1 cellular context compared by ENCODE assay signal in the genomic region with DNA sequence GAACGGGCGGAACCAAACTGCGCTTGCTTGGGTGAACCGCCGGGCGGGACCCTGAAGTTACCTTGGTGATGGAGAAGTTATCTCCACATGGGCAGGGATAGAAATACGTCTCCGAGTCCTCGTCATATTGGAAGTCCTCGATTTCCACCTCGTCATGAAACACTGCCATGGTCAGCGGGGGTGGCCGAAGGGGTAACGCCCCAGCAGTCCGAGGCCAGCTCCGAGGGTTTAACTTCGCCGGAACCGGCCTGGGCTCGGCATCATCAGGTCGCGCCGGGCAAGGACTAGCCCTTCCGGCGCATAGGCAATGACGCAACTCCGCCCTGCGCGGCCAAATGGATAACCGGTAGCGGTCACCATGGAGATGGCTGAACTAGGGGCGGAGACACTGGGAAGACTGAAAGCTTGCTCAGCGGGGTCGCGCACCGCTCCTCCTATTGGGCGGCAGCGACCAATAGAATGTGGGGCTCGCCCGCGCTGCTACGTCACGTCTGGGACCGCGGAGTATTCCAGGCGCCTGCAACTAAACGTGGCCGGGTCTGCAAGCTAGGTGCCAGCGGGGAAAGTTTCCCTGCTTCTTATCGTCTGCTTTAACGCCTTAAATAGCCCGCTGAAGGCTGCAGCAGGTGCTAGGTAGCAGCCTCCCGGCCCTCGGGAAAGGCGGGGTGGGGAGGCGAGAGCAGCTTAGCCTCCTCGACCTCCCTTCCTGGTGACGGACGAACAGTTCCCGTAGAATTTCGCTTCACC.
TF ChIP-seq lines count a peak whose summit lies in the region.

A gene (minus strand): TSS at position 236 of the 747 bp plus-strand sequence. CDS start 67 bp downstream, at position 169.
A gene with protein sequence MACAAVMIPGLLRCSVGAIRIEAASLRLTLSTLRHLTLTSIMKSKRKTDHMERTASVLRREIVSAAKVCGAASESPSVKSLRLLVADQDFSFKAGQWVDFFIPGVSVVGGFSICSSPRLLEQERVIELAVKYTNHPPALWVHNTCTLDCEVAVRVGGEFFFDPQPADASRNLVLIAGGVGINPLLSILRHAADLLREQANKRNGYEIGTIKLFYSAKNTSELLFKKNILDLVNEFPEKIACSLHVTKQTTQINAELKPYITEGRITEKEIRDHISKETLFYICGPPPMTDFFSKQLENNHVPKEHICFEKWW (plus strand): TSS at position 505 of the 747 bp plus-strand sequence. CDS start 5,741 bp downstream, outside the sequence.

TF ChIP-seq in GM12878, 131 proteins besides CTCF, POLR2A, EP300 and RAD21 (continued from another document and continues in another):
- TF ChIP-seq, protein P1, sequence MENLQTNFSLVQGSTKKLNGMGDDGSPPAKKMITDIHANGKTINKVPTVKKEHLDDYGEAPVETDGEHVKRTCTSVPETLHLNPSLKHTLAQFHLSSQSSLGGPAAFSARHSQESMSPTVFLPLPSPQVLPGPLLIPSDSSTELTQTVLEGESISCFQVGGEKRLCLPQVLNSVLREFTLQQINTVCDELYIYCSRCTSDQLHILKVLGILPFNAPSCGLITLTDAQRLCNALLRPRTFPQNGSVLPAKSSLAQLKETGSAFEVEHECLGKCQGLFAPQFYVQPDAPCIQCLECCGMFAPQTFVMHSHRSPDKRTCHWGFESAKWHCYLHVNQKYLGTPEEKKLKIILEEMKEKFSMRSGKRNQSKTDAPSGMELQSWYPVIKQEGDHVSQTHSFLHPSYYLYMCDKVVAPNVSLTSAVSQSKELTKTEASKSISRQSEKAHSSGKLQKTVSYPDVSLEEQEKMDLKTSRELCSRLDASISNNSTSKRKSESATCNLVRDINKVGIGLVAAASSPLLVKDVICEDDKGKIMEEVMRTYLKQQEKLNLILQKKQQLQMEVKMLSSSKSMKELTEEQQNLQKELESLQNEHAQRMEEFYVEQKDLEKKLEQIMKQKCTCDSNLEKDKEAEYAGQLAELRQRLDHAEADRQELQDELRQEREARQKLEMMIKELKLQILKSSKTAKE (IDR thresholded peaks at IDR 0.05; ENCODE audit: low read depth, poor library complexity, severe bottlenecking): peak; percentile 23
- TF ChIP-seq NR2C1 (IDR thresholded peaks at IDR 0.05) (peak; percentile 87), HDAC6 (IDR thresholded peaks at IDR 0.05; ENCODE audit: unreplicated experiment) (no peak), RB1 (IDR thresholded peaks at IDR 0.05; ENCODE audit: borderline replicate concordance) (peak; percentile 67), SPI1 (IDR thresholded peaks at IDR 0.05; ENCODE audit: borderline replicate concordance, insufficient read depth, low read depth, low read length) (no peak), MTA2 (IDR thresholded peaks at IDR 0.05; ENCODE audit: low read depth) (no peak), IKZF1 (conservative IDR thresholded peaks at IDR 0.05) (peak; percentile 87), EED (IDR thresholded peaks at IDR 0.05; ENCODE audit: low read depth) (no peak), CHD4 (IDR thresholded peaks at IDR 0.05) (no peak), TCF7 (IDR thresholded peaks at IDR 0.05; ENCODE audit: borderline replicate concordance) (no peak), WRNIP1 (IDR thresholded peaks at IDR 0.05; ENCODE audit: borderline replicate concordance, low read depth, low read length) (no peak), SP1 (IDR thresholded peaks at IDR 0.05; ENCODE audit: low read depth, low read length) (peak; percentile 77), SMAD1 (IDR thresholded peaks at IDR 0.05; ENCODE audit: low read depth, partially characterized antibody) (no peak), ETV6 (conservative IDR thresholded peaks at IDR 0.05 in 1 of 2, IDR thresholded peaks at IDR 0.05 in 1 of 2; ENCODE audit: borderline replicate concordance in 1 of 2, low read depth in 1 of 2) (no peak), RAD51 (IDR thresholded peaks at IDR 0.05) (no peak), DPF2 (IDR thresholded peaks at IDR 0.05) (0 out of 2 replicates have a peak, but pooled peaks have one; percentile 13), CREM (IDR thresholded peaks at IDR 0.05; ENCODE audit: low read depth) (peak; percentile 100), RBBP5 (conservative IDR thresholded peaks at IDR 0.05) (no peak; the same call in 1 of the 2 replicates), ZNF217 (IDR thresholded peaks at IDR 0.05) (no peak), CHD2 (IDR thresholded peaks at IDR 0.05; ENCODE audit: borderline replicate concordance, low read depth, low read length) (no peak; the same call in 1 of the 2 replicates), JUNB (IDR thresholded peaks at IDR 0.05) (no peak), NFXL1 (IDR thresholded peaks at IDR 0.05; ENCODE audit: borderline replicate concordance) (no peak), SUZ12 (IDR thresholded peaks at IDR 0.05; ENCODE audit: unreplicated experiment) (no peak), ATF7 (IDR thresholded peaks at IDR 0.05; ENCODE audit: low read depth) (peak; percentile 90), MYC (IDR thresholded peaks at IDR 0.05; ENCODE audit: insufficient read depth, insufficient read length, insufficient replicate concordance, low read length, severe bottlenecking) (no peak), IKZF2 (IDR thresholded peaks at IDR 0.05) (no peak; a peak in 3 of 4 replicates), GATAD2B (conservative IDR thresholded peaks at IDR 0.05; ENCODE audit: low read depth) (peak; percentile 26; the same call in 1 of the 2 replicates), POLR2AphosphoS5 (IDR thresholded peaks at IDR 0.05; ENCODE audit: low read length) (peak; percentile 73), ZBED1 (IDR thresholded peaks at IDR 0.05; ENCODE audit: borderline replicate concordance) (no peak), YBX1 (IDR thresholded peaks at IDR 0.05) (no peak), GABPA (IDR thresholded peaks at IDR 0.05; ENCODE audit: low read depth) (peak; percentile 98)
- TF ChIP-seq, protein P2, sequence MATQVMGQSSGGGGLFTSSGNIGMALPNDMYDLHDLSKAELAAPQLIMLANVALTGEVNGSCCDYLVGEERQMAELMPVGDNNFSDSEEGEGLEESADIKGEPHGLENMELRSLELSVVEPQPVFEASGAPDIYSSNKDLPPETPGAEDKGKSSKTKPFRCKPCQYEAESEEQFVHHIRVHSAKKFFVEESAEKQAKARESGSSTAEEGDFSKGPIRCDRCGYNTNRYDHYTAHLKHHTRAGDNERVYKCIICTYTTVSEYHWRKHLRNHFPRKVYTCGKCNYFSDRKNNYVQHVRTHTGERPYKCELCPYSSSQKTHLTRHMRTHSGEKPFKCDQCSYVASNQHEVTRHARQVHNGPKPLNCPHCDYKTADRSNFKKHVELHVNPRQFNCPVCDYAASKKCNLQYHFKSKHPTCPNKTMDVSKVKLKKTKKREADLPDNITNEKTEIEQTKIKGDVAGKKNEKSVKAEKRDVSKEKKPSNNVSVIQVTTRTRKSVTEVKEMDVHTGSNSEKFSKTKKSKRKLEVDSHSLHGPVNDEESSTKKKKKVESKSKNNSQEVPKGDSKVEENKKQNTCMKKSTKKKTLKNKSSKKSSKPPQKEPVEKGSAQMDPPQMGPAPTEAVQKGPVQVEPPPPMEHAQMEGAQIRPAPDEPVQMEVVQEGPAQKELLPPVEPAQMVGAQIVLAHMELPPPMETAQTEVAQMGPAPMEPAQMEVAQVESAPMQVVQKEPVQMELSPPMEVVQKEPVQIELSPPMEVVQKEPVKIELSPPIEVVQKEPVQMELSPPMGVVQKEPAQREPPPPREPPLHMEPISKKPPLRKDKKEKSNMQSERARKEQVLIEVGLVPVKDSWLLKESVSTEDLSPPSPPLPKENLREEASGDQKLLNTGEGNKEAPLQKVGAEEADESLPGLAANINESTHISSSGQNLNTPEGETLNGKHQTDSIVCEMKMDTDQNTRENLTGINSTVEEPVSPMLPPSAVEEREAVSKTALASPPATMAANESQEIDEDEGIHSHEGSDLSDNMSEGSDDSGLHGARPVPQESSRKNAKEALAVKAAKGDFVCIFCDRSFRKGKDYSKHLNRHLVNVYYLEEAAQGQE (IDR thresholded peaks at IDR 0.05; ENCODE audit: low read depth, low read length): no peak
- TF ChIP-seq, protein P3, sequence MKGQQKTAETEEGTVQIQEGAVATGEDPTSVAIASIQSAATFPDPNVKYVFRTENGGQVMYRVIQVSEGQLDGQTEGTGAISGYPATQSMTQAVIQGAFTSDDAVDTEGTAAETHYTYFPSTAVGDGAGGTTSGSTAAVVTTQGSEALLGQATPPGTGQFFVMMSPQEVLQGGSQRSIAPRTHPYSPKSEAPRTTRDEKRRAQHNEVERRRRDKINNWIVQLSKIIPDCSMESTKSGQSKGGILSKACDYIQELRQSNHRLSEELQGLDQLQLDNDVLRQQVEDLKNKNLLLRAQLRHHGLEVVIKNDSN (IDR thresholded peaks at IDR 0.05; ENCODE audit: borderline replicate concordance, extremely low read length, insufficient read depth, low read depth, low read length): no peak
- TF ChIP-seq, protein P4, sequence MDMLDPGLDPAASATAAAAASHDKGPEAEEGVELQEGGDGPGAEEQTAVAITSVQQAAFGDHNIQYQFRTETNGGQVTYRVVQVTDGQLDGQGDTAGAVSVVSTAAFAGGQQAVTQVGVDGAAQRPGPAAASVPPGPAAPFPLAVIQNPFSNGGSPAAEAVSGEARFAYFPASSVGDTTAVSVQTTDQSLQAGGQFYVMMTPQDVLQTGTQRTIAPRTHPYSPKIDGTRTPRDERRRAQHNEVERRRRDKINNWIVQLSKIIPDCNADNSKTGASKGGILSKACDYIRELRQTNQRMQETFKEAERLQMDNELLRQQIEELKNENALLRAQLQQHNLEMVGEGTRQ (IDR thresholded peaks at IDR 0.05; ENCODE audit: borderline replicate concordance, low read depth, low read length): no peak
- TF ChIP-seq, protein P5, sequence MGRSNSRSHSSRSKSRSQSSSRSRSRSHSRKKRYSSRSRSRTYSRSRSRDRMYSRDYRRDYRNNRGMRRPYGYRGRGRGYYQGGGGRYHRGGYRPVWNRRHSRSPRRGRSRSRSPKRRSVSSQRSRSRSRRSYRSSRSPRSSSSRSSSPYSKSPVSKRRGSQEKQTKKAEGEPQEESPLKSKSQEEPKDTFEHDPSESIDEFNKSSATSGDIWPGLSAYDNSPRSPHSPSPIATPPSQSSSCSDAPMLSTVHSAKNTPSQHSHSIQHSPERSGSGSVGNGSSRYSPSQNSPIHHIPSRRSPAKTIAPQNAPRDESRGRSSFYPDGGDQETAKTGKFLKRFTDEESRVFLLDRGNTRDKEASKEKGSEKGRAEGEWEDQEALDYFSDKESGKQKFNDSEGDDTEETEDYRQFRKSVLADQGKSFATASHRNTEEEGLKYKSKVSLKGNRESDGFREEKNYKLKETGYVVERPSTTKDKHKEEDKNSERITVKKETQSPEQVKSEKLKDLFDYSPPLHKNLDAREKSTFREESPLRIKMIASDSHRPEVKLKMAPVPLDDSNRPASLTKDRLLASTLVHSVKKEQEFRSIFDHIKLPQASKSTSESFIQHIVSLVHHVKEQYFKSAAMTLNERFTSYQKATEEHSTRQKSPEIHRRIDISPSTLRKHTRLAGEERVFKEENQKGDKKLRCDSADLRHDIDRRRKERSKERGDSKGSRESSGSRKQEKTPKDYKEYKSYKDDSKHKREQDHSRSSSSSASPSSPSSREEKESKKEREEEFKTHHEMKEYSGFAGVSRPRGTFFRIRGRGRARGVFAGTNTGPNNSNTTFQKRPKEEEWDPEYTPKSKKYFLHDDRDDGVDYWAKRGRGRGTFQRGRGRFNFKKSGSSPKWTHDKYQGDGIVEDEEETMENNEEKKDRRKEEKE (IDR thresholded peaks at IDR 0.05): peak; percentile 76; the same call in 1 of the 2 replicates
- TF ChIP-seq, protein P6, sequence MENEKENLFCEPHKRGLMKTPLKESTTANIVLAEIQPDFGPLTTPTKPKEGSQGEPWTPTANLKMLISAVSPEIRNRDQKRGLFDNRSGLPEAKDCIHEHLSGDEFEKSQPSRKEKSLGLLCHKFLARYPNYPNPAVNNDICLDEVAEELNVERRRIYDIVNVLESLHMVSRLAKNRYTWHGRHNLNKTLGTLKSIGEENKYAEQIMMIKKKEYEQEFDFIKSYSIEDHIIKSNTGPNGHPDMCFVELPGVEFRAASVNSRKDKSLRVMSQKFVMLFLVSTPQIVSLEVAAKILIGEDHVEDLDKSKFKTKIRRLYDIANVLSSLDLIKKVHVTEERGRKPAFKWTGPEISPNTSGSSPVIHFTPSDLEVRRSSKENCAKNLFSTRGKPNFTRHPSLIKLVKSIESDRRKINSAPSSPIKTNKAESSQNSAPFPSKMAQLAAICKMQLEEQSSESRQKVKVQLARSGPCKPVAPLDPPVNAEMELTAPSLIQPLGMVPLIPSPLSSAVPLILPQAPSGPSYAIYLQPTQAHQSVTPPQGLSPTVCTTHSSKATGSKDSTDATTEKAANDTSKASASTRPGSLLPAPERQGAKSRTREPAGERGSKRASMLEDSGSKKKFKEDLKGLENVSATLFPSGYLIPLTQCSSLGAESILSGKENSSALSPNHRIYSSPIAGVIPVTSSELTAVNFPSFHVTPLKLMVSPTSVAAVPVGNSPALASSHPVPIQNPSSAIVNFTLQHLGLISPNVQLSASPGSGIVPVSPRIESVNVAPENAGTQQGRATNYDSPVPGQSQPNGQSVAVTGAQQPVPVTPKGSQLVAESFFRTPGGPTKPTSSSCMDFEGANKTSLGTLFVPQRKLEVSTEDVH (IDR thresholded peaks at IDR 0.05; ENCODE audit: low read depth, partially characterized antibody): peak; percentile 95
- TF ChIP-seq, protein P7, sequence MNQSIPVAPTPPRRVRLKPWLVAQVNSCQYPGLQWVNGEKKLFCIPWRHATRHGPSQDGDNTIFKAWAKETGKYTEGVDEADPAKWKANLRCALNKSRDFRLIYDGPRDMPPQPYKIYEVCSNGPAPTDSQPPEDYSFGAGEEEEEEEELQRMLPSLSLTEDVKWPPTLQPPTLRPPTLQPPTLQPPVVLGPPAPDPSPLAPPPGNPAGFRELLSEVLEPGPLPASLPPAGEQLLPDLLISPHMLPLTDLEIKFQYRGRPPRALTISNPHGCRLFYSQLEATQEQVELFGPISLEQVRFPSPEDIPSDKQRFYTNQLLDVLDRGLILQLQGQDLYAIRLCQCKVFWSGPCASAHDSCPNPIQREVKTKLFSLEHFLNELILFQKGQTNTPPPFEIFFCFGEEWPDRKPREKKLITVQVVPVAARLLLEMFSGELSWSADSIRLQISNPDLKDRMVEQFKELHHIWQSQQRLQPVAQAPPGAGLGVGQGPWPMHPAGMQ (IDR thresholded peaks at IDR 0.05; ENCODE audit: borderline replicate concordance): no peak
- TF ChIP-seq, protein P8, sequence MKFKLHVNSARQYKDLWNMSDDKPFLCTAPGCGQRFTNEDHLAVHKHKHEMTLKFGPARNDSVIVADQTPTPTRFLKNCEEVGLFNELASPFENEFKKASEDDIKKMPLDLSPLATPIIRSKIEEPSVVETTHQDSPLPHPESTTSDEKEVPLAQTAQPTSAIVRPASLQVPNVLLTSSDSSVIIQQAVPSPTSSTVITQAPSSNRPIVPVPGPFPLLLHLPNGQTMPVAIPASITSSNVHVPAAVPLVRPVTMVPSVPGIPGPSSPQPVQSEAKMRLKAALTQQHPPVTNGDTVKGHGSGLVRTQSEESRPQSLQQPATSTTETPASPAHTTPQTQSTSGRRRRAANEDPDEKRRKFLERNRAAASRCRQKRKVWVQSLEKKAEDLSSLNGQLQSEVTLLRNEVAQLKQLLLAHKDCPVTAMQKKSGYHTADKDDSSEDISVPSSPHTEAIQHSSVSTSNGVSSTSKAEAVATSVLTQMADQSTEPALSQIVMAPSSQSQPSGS (IDR thresholded peaks at IDR 0.05; ENCODE audit: low read length): no peak
